In the genomic region with DNA sequence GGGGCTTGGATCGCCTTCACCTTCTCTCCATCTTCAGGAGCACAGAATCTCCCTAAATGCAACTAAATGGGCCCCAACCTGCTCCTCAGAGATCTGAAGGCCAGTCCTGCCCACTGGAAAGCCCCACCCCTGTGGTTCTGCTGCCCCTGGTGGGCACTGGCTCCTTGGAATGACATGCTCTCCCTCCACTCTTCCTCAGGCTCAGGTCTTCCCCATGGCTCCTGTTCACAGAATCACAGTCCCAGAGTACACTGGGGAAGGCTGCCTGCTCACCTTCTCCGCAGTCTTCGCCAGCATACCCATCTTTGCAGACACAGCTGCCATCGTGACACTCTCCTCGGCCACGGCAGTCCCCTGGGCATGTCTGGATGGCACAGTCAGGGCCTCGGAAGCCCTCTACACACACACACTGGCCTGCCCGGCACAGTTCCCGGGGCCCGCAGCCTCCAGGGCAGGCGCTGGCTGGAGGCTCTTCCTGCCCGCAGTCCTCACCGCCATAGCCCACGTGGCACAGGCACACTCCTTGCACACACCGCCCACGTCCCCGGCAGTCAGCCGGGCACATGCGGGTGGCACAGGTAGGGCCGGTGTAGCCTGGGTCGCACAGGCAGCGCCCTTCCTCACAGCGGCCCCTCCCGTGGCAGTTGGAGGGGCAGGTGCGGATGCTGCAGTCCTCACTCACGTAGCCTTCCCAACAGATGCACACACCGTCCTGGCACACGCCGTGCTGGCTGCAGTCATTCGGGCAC, we compare ENCODE assay signal across 1 cellular context.
TF ChIP-seq lines count a peak whose summit lies in the region.

No MANE protein-coding gene starts in this region.

TF ChIP-seq in GM23338, 12 proteins besides CTCF, POLR2A, EP300 and RAD21:
- TF ChIP-seq, protein P1, sequence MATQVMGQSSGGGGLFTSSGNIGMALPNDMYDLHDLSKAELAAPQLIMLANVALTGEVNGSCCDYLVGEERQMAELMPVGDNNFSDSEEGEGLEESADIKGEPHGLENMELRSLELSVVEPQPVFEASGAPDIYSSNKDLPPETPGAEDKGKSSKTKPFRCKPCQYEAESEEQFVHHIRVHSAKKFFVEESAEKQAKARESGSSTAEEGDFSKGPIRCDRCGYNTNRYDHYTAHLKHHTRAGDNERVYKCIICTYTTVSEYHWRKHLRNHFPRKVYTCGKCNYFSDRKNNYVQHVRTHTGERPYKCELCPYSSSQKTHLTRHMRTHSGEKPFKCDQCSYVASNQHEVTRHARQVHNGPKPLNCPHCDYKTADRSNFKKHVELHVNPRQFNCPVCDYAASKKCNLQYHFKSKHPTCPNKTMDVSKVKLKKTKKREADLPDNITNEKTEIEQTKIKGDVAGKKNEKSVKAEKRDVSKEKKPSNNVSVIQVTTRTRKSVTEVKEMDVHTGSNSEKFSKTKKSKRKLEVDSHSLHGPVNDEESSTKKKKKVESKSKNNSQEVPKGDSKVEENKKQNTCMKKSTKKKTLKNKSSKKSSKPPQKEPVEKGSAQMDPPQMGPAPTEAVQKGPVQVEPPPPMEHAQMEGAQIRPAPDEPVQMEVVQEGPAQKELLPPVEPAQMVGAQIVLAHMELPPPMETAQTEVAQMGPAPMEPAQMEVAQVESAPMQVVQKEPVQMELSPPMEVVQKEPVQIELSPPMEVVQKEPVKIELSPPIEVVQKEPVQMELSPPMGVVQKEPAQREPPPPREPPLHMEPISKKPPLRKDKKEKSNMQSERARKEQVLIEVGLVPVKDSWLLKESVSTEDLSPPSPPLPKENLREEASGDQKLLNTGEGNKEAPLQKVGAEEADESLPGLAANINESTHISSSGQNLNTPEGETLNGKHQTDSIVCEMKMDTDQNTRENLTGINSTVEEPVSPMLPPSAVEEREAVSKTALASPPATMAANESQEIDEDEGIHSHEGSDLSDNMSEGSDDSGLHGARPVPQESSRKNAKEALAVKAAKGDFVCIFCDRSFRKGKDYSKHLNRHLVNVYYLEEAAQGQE (IDR thresholded peaks at IDR 0.05; ENCODE audit: unreplicated experiment) = no peak
- TF ChIP-seq POLR2AphosphoS5 (IDR thresholded peaks at IDR 0.05; ENCODE audit: low read depth) = no peak
- TF ChIP-seq ZNF114 (CRISPR knock-in tag; IDR thresholded peaks at IDR 0.05) = no peak
- TF ChIP-seq, protein P2, sequence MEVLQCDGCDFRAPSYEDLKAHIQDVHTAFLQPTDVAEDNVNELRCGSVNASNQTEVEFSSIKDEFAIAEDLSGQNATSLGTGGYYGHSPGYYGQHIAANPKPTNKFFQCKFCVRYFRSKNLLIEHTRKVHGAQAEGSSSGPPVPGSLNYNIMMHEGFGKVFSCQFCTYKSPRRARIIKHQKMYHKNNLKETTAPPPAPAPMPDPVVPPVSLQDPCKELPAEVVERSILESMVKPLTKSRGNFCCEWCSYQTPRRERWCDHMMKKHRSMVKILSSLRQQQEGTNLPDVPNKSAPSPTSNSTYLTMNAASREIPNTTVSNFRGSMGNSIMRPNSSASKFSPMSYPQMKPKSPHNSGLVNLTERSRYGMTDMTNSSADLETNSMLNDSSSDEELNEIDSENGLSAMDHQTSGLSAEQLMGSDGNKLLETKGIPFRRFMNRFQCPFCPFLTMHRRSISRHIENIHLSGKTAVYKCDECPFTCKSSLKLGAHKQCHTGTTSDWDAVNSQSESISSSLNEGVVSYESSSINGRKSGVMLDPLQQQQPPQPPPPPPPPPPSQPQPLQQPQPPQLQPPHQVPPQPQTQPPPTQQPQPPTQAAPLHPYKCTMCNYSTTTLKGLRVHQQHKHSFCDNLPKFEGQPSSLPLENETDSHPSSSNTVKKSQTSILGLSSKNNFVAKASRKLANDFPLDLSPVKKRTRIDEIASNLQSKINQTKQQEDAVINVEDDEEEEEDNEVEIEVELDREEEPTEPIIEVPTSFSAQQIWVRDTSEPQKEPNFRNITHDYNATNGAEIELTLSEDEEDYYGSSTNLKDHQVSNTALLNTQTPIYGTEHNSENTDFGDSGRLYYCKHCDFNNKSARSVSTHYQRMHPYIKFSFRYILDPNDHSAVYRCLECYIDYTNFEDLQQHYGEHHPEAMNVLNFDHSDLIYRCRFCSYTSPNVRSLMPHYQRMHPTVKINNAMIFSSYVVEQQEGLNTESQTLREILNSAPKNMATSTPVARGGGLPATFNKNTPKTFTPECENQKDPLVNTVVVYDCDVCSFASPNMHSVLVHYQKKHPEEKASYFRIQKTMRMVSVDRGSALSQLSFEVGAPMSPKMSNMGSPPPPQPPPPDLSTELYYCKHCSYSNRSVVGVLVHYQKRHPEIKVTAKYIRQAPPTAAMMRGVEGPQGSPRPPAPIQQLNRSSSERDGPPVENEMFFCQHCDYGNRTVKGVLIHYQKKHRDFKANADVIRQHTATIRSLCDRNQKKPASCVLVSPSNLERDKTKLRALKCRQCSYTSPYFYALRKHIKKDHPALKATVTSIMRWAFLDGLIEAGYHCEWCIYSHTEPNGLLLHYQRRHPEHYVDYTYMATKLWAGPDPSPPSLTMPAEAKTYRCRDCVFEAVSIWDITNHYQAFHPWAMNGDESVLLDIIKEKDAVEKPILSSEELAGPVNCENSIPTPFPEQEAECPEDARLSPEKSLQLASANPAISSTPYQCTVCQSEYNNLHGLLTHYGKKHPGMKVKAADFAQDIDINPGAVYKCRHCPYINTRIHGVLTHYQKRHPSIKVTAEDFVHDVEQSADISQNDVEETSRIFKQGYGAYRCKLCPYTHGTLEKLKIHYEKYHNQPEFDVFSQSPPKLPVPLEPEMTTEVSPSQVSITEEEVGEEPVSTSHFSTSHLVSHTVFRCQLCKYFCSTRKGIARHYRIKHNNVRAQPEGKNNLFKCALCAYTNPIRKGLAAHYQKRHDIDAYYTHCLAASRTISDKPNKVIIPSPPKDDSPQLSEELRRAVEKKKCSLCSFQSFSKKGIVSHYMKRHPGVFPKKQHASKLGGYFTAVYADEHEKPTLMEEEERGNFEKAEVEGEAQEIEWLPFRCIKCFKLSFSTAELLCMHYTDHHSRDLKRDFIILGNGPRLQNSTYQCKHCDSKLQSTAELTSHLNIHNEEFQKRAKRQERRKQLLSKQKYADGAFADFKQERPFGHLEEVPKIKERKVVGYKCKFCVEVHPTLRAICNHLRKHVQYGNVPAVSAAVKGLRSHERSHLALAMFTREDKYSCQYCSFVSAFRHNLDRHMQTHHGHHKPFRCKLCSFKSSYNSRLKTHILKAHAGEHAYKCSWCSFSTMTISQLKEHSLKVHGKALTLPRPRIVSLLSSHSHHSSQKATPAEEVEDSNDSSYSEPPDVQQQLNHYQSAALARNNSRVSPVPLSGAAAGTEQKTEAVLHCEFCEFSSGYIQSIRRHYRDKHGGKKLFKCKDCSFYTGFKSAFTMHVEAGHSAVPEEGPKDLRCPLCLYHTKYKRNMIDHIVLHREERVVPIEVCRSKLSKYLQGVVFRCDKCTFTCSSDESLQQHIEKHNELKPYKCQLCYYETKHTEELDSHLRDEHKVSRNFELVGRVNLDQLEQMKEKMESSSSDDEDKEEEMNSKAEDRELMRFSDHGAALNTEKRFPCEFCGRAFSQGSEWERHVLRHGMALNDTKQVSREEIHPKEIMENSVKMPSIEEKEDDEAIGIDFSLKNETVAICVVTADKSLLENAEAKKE (CRISPR knock-in tag; IDR thresholded peaks at IDR 0.05) = no peak
- TF ChIP-seq STAT1 (IDR thresholded peaks at IDR 0.05; ENCODE audit: unreplicated experiment) = no peak
- TF ChIP-seq NANOG (IDR thresholded peaks at IDR 0.05; ENCODE audit: borderline replicate concordance) = no peak
TF ChIP-seq in GM23338: peak in this region for 0.
